ENCODE assay signal across 8 cellular contexts in the genomic region with DNA sequence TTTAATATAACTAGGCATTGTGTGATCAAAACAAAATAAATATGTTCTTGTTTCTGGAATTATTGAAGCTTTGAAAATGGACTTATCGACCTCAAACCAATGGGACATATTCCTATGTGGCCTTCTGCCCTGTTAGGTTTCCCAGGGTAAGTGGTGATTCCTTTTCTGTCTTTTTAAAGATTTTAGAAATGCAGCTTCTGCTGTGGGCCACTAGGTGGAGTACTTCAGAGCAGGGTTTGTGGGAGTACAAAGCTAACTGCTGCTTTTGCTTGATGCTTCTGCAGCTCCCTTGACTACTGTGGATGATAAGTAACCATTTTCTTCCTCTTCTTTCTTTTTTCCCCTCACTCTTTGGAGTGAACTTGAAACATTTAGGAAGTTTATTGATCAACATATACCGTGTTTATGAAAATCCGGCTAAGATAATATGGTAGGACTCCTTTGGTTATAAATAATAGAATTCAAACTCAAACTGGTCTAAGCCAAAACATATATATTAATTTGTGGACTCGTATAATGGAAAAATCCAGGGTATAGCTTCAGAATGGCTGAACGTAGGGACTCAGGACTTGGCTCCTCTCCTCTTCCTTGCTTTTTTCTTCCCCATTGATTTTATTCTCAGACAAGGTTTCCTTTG.
DNase-seq lines count a peak whose midpoint lies in the region; ATAC-seq, FAIRE-seq and TF ChIP-seq lines count a peak whose summit lies in the region.
"Not testable (repeated sequence)": the region's sequence is repeated elsewhere in the genome, so short reads cannot be mapped to it uniquely, and the experiment has no call there.

No MANE protein-coding gene starts in this region.

- not testable (repeated sequence) for H3K4me2 ChIP-seq in SK-N-SH; GM12878 (ENCODE audit: control insufficient read depth, insufficient read depth)

- 2% methylated on average over 5 of the region's 5 CpGs for WGBS in SK-N-SH (ENCODE audit: low lambda C conversion rate)
- 51% methylated on average over 5 of the region's 5 CpGs for WGBS in GM12878 (ENCODE audit: insufficient coverage, insufficient replicate concordance, low lambda C conversion rate, missing lambda C conversion rate)

- not testable (repeated sequence) for H3K9me3 Mint-ChIP-seq in natural killer cell

- RAD21 ChIA-PET in GM12878 (lab: Charles Lee; ENCODE audit: unreplicated experiment): not testable (repeated sequence)

- not testable (repeated sequence) for H3K4me3 ChIP-seq in AG04450 (ENCODE audit: low read depth, low read length); GM06990 (replicated peaks; ENCODE audit: low read depth, low read length); SK-N-SH (ENCODE audit: low read depth in 2 of 2, low read length in 1 of 2); GM12878; fibroblast of villous mesenchyme (ENCODE audit: low read depth, low read length)

- H3K4me3 Mint-ChIP-seq in natural killer cell: not testable (repeated sequence)

- TF ChIP-seq RAD21 in SK-N-SH (IDR thresholded peaks at IDR 0.05; ENCODE audit: low read length); GM12878 (IDR thresholded peaks at IDR 0.05; ENCODE audit: insufficient read depth, low read depth, low read length): not testable (repeated sequence)

- not testable (repeated sequence) for TF ChIP-seq POLR2A in GM12878 (IDR thresholded peaks at IDR 0.05; ENCODE audit: low read depth, low read length)

- not testable (repeated sequence) for H3K27me3 Mint-ChIP-seq in natural killer cell (ENCODE audit: low read depth in 2 of 2)

- H3K27ac ChIP-seq in AG04450 (ENCODE audit: low read depth, low read length); SK-N-SH (ENCODE audit: low read depth in 2 of 2, low read length in 1 of 2); GM12878 (ENCODE audit: control insufficient read depth, insufficient read depth): not testable (repeated sequence)

- in situ Hi-C loops in GM12878 (cut with MboI): not testable (repeated sequence)

- H3K36me3 Mint-ChIP-seq in natural killer cell: not testable (repeated sequence)

- BruUV-seq in GM12878 (replicated peaks; lab: Mats Ljungman, UMichigan): not testable (repeated sequence)

- CTCF ChIA-PET in AG04450 (lab: Charles Lee); SK-N-SH (lab: Yijun Ruan, JAX); GM12878 (lab: Yijun Ruan, JAX): not testable (repeated sequence)

- not testable (repeated sequence) for H4K20me1 ChIP-seq in SK-N-SH (ENCODE audit: insufficient read depth); GM12878 (ENCODE audit: control insufficient read depth, insufficient read depth)

- not testable (repeated sequence) for ATAC-seq in GM12878, natural killer cell

- FAIRE-seq in GM12878 (lab: Jason Lieb, UNC): not testable (repeated sequence)

- H3K9me2 ChIP-seq in SK-N-SH: not testable (repeated sequence)

- H3K27me3 ChIP-seq in AG04450 (ENCODE audit: control insufficient read depth, insufficient read depth, low read length); GM06990 (replicated peaks; ENCODE audit: control insufficient read depth, insufficient read depth, low read length); SK-N-SH (ENCODE audit: insufficient read depth); GM12878 (replicated peaks in 1 of 2; ENCODE audit: control insufficient read depth in 2 of 2, insufficient read depth in 2 of 2, low read length in 1 of 2): not testable (repeated sequence)

- H3K27ac Mint-ChIP-seq in natural killer cell: not testable (repeated sequence)

- H3K36me3 ChIP-seq in GM06990 (ENCODE audit: control insufficient read depth, insufficient read depth, low read length); SK-N-SH (replicated peaks in 1 of 2; ENCODE audit: control insufficient read depth in 1 of 2, insufficient read depth in 2 of 2, low read length in 1 of 2); GM12878 (ENCODE audit: control insufficient read depth in 2 of 2, insufficient read depth in 2 of 2, low read length in 1 of 2): not testable (repeated sequence)

- not testable (repeated sequence) for H3K9ac ChIP-seq in SK-N-SH; GM12878 (ENCODE audit: control insufficient read depth, insufficient read depth, low read length)

- H3K4me1 ChIP-seq in SK-N-SH (ENCODE audit: control insufficient read depth in 1 of 2, insufficient read depth in 2 of 2, low read depth in 1 of 2, low read length in 1 of 2); GM12878 (ENCODE audit: control insufficient read depth, insufficient read depth, low read length): not testable (repeated sequence)

- SMC1A ChIA-PET in GM12878 (lab: Charles Lee; ENCODE audit: uncharacterized antibody, unreplicated experiment): not testable (repeated sequence)

- not testable (repeated sequence) for H3K9me3 ChIP-seq in AG04450 (ENCODE audit: control insufficient read depth, insufficient read depth, low read length); SK-N-SH; GM12878 (replicated peaks; ENCODE audit: control insufficient read depth, insufficient read depth, low read length)

- H3K4me1 Mint-ChIP-seq in natural killer cell: not testable (repeated sequence)

- not testable (repeated sequence) for TF ChIP-seq EP300 in SK-N-SH (IDR thresholded peaks at IDR 0.05; ENCODE audit: borderline replicate concordance in 1 of 2, low read depth in 1 of 2, low read length in 1 of 2); GM12878 (IDR thresholded peaks at IDR 0.05; ENCODE audit: borderline replicate concordance in 1 of 2, control insufficient read depth in 1 of 2, low read depth in 2 of 2, low read length in 2 of 2)

- not testable (repeated sequence) for H2AFZ ChIP-seq in SK-N-SH (ENCODE audit: low read depth); GM12878 (ENCODE audit: control insufficient read depth, low read depth, low read length)

- POLR2A ChIA-PET in AG04450 (lab: Yijun Ruan, JAX); SK-N-SH (lab: Yijun Ruan, JAX); GM12878 (lab: Charles Lee): not testable (repeated sequence)

- H3F3A ChIP-seq in SK-N-SH (replicated peaks; ENCODE audit: insufficient read depth): not testable (repeated sequence)

- H3K79me2 ChIP-seq in SK-N-SH (ENCODE audit: insufficient read depth); GM12878 (ENCODE audit: control insufficient read depth, insufficient read depth, low read length): not testable (repeated sequence)

- not testable (repeated sequence) for DNase-seq in AG04450 (ENCODE audit: low read depth, low spot score); GM06990 (ENCODE audit: extremely low read depth, insufficient read length); SK-N-SH; GM12878 (ENCODE audit: low read depth, low spot score); fibroblast of villous mesenchyme (ENCODE audit: low read depth); natural killer cell
- DNase-seq in HT1080 (ENCODE audit: low read depth) (peak; percentile 2), NCI-H2227 treated with DMSO at 0.1 percent for 48 hours (lab: John Stamatoyannopoulos, UW) (peak; percentile 10)

- TF ChIP-seq CTCF in AG04450 (IDR thresholded peaks at IDR 0.05; ENCODE audit: low read depth, low read length): peak; percentile 20; the same call in 1 of the 2 replicates
- TF ChIP-seq CTCF in GM06990 (IDR thresholded peaks at IDR 0.05; ENCODE audit: insufficient read depth, low read length, poor library complexity, severe bottlenecking): peak; percentile 42
- peak; percentile 76 for TF ChIP-seq CTCF in SK-N-SH (IDR thresholded peaks at IDR 0.05)
- TF ChIP-seq CTCF in GM12878 (IDR thresholded peaks at IDR 0.05 in 2 of 3, conservative IDR thresholded peaks at IDR 0.05 in 1 of 3; ENCODE audit: control insufficient read depth in 2 of 3, extremely low read depth in 1 of 3, insufficient read depth in 1 of 3, low read depth in 3 of 3, low read length in 3 of 3): peak; percentile 5 to 22 (median 6); a peak in 1 of 6 replicates
- TF ChIP-seq CTCF in fibroblast of villous mesenchyme (IDR thresholded peaks at IDR 0.05; ENCODE audit: insufficient read depth, low read depth, low read length): peak; percentile 45
- peak; percentile 23 for TF ChIP-seq CTCF in natural killer cell (IDR thresholded peaks at IDR 0.05)

- intact Hi-C loops in GM12878 (cut with micrococcal nuclease; ENCODE audit: unreplicated experiment); natural killer cell (cut with micrococcal nuclease): not testable (repeated sequence)

TF ChIP-seq in SK-N-SH, 30 proteins besides CTCF, POLR2A, EP300 and RAD21:
- TF ChIP-seq SMC3 (IDR thresholded peaks at IDR 0.05; ENCODE audit: low read depth, low read length): peak; percentile 31; the same call in 1 of the 2 replicates

Comparison
In these comparisons a context has a peak if more than half of its experiments do, and no peak if none do; other contexts are left out.
1. CTCF ChIP-seq: peak in every context shown above with its lines; median percentile 76 in SK-N-SH; 45 in fibroblast of villous mesenchyme; 42 in GM06990; 23 in natural killer cell; 20 in AG04450; 6 in GM12878.